7 cellular contexts compared by ENCODE assay signal in genomic region chr19:51799311-51799997, GRCh38. TPM values are rescaled to one million over a fixed set of nuclear protein-coding genes. Genes with fewer than 3 reads are reported as not detected.
DNase-seq lines count a peak whose midpoint lies in the region; ATAC-seq and TF ChIP-seq lines count a peak whose summit lies in the region.

No MANE protein-coding gene starts in this region.

- no peak for TF ChIP-seq CTCF in thoracic aorta (IDR thresholded peaks at IDR 0.05)

- H3K27ac ChIP-seq in thoracic aorta: peak overlapping the region in 1 of 2 donors; percentile 72

- ATAC-seq in thoracic aorta (ENCODE audit: insufficient number of reproducible peaks, low FRiP score, low read depth) (peak; percentile 83), GM21717 (IDR thresholded peaks at IDR 0.05; ENCODE audit: unreplicated experiment) (no peak)

- DNase-seq in Kasumi-1 (lab: John Stamatoyannopoulos, UW) (peak; percentile 74 to 78), astrocyte of the hippocampus (ENCODE audit: low read depth, low spot score) (peak; percentile 91), kidney glomerular epithelial cell (lab: John Stamatoyannopoulos, UW) (peak; percentile 45), thoracic aorta (ENCODE audit: low spot score) (peak; percentile 71), NCI-H1930 (lab: John Stamatoyannopoulos, UW) (no peak), NCI-H510A (lab: John Stamatoyannopoulos, UW) (no peak)

- no peaks in the 10 kb centered on the region for H3K27me3 ChIP-seq in thoracic aorta (replicated peaks; ENCODE audit: insufficient read depth)

- H3K4me3 ChIP-seq in thoracic aorta: peak overlapping the region; percentile 29

- no peaks in the 10 kb centered on the region for H3K36me3 ChIP-seq in thoracic aorta

- H3K4me1 ChIP-seq in thoracic aorta (ENCODE audit: control insufficient read depth in 1 of 2, low read depth in 2 of 2): peaks cover 9 to 15% of the 10 kb centered on the region in 2 donors

- H3K9me3 ChIP-seq in thoracic aorta: no peaks in the 10 kb centered on the region

RNA-seq across cellular contexts. Expression of gene FPR3, which starts 4.5 kb away (rescaled TPM):
- 10 to 100 TPM; 11.1 to 18.0 TPM for total RNA-seq in thoracic aorta

RNA-seq across cellular contexts. Expression of gene FPR2, which starts 38.5 kb away (rescaled TPM):
- total RNA-seq in thoracic aorta: 1 to 10 TPM; 2.2 to 5.9 TPM

RNA-seq across cellular contexts. Expression of gene FPR1, which starts 47.8 kb away (rescaled TPM):
- 10 to 100 TPM; 30.2 to 39.3 TPM for total RNA-seq in thoracic aorta

Comparison
In these comparisons a context has a peak if more than half of its experiments do, and no peak if none do; other contexts are left out.
1. DNase-seq: peak in Kasumi-1 (2 of 2), astrocyte of the hippocampus (single experiment), kidney glomerular epithelial cell (single experiment) and thoracic aorta (single experiment); none in NCI-H1930 (0 of 2) and NCI-H510A (single experiment).